ENCODE assay signal across 16 cellular contexts in genomic region chr6:147177286-147177685, GRCh38.
"Had no signal": no experiment of that assay in that cellular context is flagged by ENCODE, and none has a peak within 500 bp of the region (broad histone marks: within the 10 kb centered on the region; RNA-seq: fewer than 3 reads in every experiment).

No MANE protein-coding gene starts in this region.

- H3K4me1 ChIP-seq: heart left ventricle, left lung, sigmoid colon had no signal

- H3K27me3 ChIP-seq: heart left ventricle, left lung, sigmoid colon had no signal

- H3K27me3 Mint-ChIP-seq: brain; dendritic cell treated with granulocyte-macrophage colony-stimulating factor and Interleukin-4, amounts not matched to agents 40 ng/mL and 50 ng/mL, for 4 days had no signal

- H3K27ac Mint-ChIP-seq: activated naive CD4-positive, alpha-beta T cell treated with anti-CD3 and anti-CD28 coated beads for 36 hours; activated T-helper 17 cell treated with anti-CD3 and anti-CD28 coated beads, Interleukin-2, amount 50 U/mL, for 72 hours; brain; dendritic cell treated with granulocyte-macrophage colony-stimulating factor and Interleukin-4, amounts not matched to agents 40 ng/mL and 50 ng/mL, for 4 days; endodermal cell; natural killer cell treated with Interleukin-12 subunit alpha and Interleukin-12 subunit beta and Interleukin-15 and Interleukin-18, amount 100 ng/mL, for 72 hours; stimulated activated naive CD8-positive, alpha-beta T cell treated with anti-CD3 and anti-CD28 coated beads, Interleukin-15, Interleukin-2, amounts not matched to agents 100 ng/mL and 50 ng/mL, for 24 hours had no signal

- H3K4me1 Mint-ChIP-seq: activated T-helper 17 cell treated with anti-CD3 and anti-CD28 coated beads, Interleukin-2, amount 50 U/mL, for 72 hours; brain had no signal

- DNase-seq: activated CD4-positive, alpha-beta T cell treated with anti-CD3 and anti-CD28 coated beads for 48 hours; activated naive CD4-positive, alpha-beta T cell treated with anti-CD3 and anti-CD28 coated beads for 36 hours; activated T-cell treated with anti-CD3 and anti-CD28 coated beads for 4 hours; endodermal cell; heart left ventricle; left lung; nucleus accumbens; sigmoid colon; stimulated activated CD4-positive, alpha-beta T cell treated with anti-CD3 and anti-CD28 coated beads, Interleukin-2, amount 100 ng/mL, for 48 hours; T-helper 1 cell had no signal

- H3K36me3 Mint-ChIP-seq: brain; natural killer cell treated with Interleukin-12 subunit alpha and Interleukin-12 subunit beta and Interleukin-15 and Interleukin-18, amount 100 ng/mL, for 72 hours had no signal

- ATAC-seq: activated T-helper 17 cell treated with anti-CD3 and anti-CD28 coated beads, Interleukin-2, amount 50 U/mL, for 72 hours; heart left ventricle; left lung; natural killer cell treated with Interleukin-12 subunit alpha and Interleukin-12 subunit beta and Interleukin-15 and Interleukin-18, amount 100 ng/mL, for 72 hours had no signal

- H3K9me3 ChIP-seq: heart left ventricle, left lung, sigmoid colon, thoracic aorta had no signal

- H3K9me3 Mint-ChIP-seq: activated naive CD4-positive, alpha-beta T cell treated with anti-CD3 and anti-CD28 coated beads for 36 hours; activated T-helper 17 cell treated with anti-CD3 and anti-CD28 coated beads, Interleukin-2, amount 50 U/mL, for 72 hours; brain; dendritic cell treated with granulocyte-macrophage colony-stimulating factor and Interleukin-4, amounts not matched to agents 40 ng/mL and 50 ng/mL, for 4 days; endodermal cell; natural killer cell treated with Interleukin-12 subunit alpha and Interleukin-12 subunit beta and Interleukin-15 and Interleukin-18, amount 100 ng/mL, for 72 hours; stimulated activated naive CD8-positive, alpha-beta T cell treated with anti-CD3 and anti-CD28 coated beads, Interleukin-15, Interleukin-2, amounts not matched to agents 100 ng/mL and 50 ng/mL, for 24 hours had no signal

- H3K36me3 ChIP-seq: heart left ventricle, left lung, sigmoid colon, thoracic aorta had no signal

- H3K27ac ChIP-seq: heart left ventricle, left lung, sigmoid colon, thoracic aorta had no signal

- H3K4me3 ChIP-seq: heart left ventricle, left lung, sigmoid colon, thoracic aorta had no signal

- H3K4me3 Mint-ChIP-seq: activated naive CD4-positive, alpha-beta T cell treated with anti-CD3 and anti-CD28 coated beads for 36 hours; activated T-helper 17 cell treated with anti-CD3 and anti-CD28 coated beads, Interleukin-2, amount 50 U/mL, for 72 hours; brain; dendritic cell treated with granulocyte-macrophage colony-stimulating factor and Interleukin-4, amounts not matched to agents 40 ng/mL and 50 ng/mL, for 4 days; endodermal cell; natural killer cell treated with Interleukin-12 subunit alpha and Interleukin-12 subunit beta and Interleukin-15 and Interleukin-18, amount 100 ng/mL, for 72 hours; stimulated activated naive CD8-positive, alpha-beta T cell treated with anti-CD3 and anti-CD28 coated beads, Interleukin-15, Interleukin-2, amounts not matched to agents 100 ng/mL and 50 ng/mL, for 24 hours had no signal
